22 cellular contexts compared by ENCODE assay signal in genomic region chr1:7692038-7692437, GRCh38.
A peak's percentile ranks its signal among the peaks of the same experiment; 100 is the strongest.
DNase-seq lines count a peak whose midpoint lies in the region; ATAC-seq, FAIRE-seq and TF ChIP-seq lines count a peak whose summit lies in the region.
"Had no signal": no experiment of that assay in that cellular context is flagged by ENCODE, and none has a peak within 500 bp of the region (broad histone marks: within the 10 kb centered on the region; RNA-seq: fewer than 3 reads in every experiment).

No MANE protein-coding gene starts in this region.

- peaks cover 18% of the 10 kb centered on the region for H3K27me3 Mint-ChIP-seq in neural progenitor cell (ENCODE audit: insufficient read depth, low read depth)

- no peak for TF ChIP-seq RAD21 in HepG2 (CRISPR knock-in tag; IDR thresholded peaks at IDR 0.05)

- H3K9me3 ChIP-seq in HepG2 (ENCODE audit: low read length) = peaks cover 17% of the 10 kb centered on the region
- no peaks in the 10 kb centered on the region for H3K9me3 ChIP-seq in right lobe of liver
- no peaks in the 10 kb centered on the region for H3K9me3 ChIP-seq in neural progenitor cell (ENCODE audit: low read depth)
- H3K9me3 ChIP-seq in spleen = peaks cover 0 to 24% (median 12%) of the 10 kb centered on the region in 8 donors

- no peaks in the 10 kb centered on the region for H3K36me3 ChIP-seq in HepG2 (replicated peaks in 1 of 2; ENCODE audit: control insufficient read depth in 1 of 2, insufficient read depth in 2 of 2, low read length in 2 of 2)
- no peaks in the 10 kb centered on the region for H3K36me3 ChIP-seq in right lobe of liver
- H3K36me3 ChIP-seq in neural progenitor cell = no peaks in the 10 kb centered on the region
- no peaks in the 10 kb centered on the region for H3K36me3 ChIP-seq in spleen

- H3K27me3 ChIP-seq in HepG2 (ENCODE audit: control insufficient read depth in 1 of 2, insufficient read depth in 2 of 2, low read length in 2 of 2) (peaks cover 0 to 12% of the 10 kb centered on the region in 2 experiments; a peak in 3 of 5 replicates), right lobe of liver (no peaks in the 10 kb centered on the region), neural progenitor cell (no peaks in the 10 kb centered on the region), spleen (replicated peaks in 1 of 7) (peaks cover 0 to 12% (median 0%) of the 10 kb centered on the region in 7 donors)
- H3K27me3 ChIP-seq: BLaER1 treated with 17β-estradiol and CSF1 and Interleukin-3, amounts not matched to agents 10 nM and 100 nM had no signal

- no peak overlapping the region for H3K9ac ChIP-seq in HepG2 (ENCODE audit: insufficient read depth, low read depth, low read length)
- H3K9ac ChIP-seq in neural progenitor cell = no peak overlapping the region
- H3K9ac ChIP-seq: BLaER1 treated with 17β-estradiol and CSF1 and Interleukin-3, amounts not matched to agents 10 nM and 100 nM had no signal

- POLR2A ChIA-PET in HepG2 (lab: Yijun Ruan, JAX) = interaction anchor here (0.9 to 3.0 kb wide), 3 partner anchors 11 to 13 kb away, joined by 3 to 23 read pairs (median 3); no protein-coding TSS in a partner anchor

- no peak for TF ChIP-seq EP300 in HepG2 (IDR thresholded peaks at IDR 0.05; ENCODE audit: low read depth in 2 of 2, low read length in 2 of 2)
- TF ChIP-seq EP300 in HepG2 (CRISPR knock-in tag; IDR thresholded peaks at IDR 0.05; ENCODE audit: borderline replicate concordance) = no peak

- peaks cover 23% of the 10 kb centered on the region for H3K4me1 Mint-ChIP-seq in neural progenitor cell
- H3K4me1 Mint-ChIP-seq: B cell had no signal

- no peak overlapping the region for H2AFZ ChIP-seq in HepG2 (ENCODE audit: low read length)
- no peak overlapping the region for H2AFZ ChIP-seq in neural progenitor cell (replicated peaks)

- no peak for DNase-seq in HepG2 (ENCODE audit: low spot score)
- DNase-seq in right lobe of liver = no peak
- no peak for DNase-seq in neural progenitor cell (ENCODE audit: low spot score)
- DNase-seq in spleen = peak; percentile 41
- DNase-seq in NCI-H2081 (lab: John Stamatoyannopoulos, UW) = no peak
- DNase-seq in coronary artery (ENCODE audit: low spot score) = no peak
- DNase-seq: AML-193; Caco-2; Calu3; CD4-positive, alpha-beta T cell; CD8-positive, alpha-beta T cell; DMS79 treated with DMSO at 0.1 percent for 48 hours; GF-D8 had no signal

- ATAC-seq in HepG2 (no peak), right lobe of liver (no peak)
- ATAC-seq: A549; CD8-positive, alpha-beta T cell had no signal

- TF ChIP-seq POLR2A in HepG2 (IDR thresholded peaks at IDR 0.05; ENCODE audit: insufficient read depth in 1 of 2, low read depth in 2 of 2, low read length in 2 of 2) (no peak), right lobe of liver (IDR thresholded peaks at IDR 0.05) (no peak), spleen (IDR thresholded peaks at IDR 0.05) (no peak)

- peaks cover 24% of the 10 kb centered on the region for H3K9me3 Mint-ChIP-seq in neural progenitor cell
- H3K9me3 Mint-ChIP-seq: CD4-positive, alpha-beta T cell had no signal

- no peaks in the 10 kb centered on the region for H3F3A ChIP-seq in neural progenitor cell (ENCODE audit: low read depth)

- H3K4me2 ChIP-seq in HepG2 (ENCODE audit: low read depth, low read length) (no peak overlapping the region), neural progenitor cell (no peak overlapping the region)
- H3K4me2 ChIP-seq: A549; BLaER1 treated with 17β-estradiol and CSF1 and Interleukin-3, amounts not matched to agents 10 nM and 100 nM had no signal

- BruUV-seq in HepG2 (replicated peaks; lab: Mats Ljungman, UMichigan) = no TSS peak

- H3K4me1 ChIP-seq in HepG2 (ENCODE audit: insufficient read depth, low read length) (peaks cover 54% of the 10 kb centered on the region), right lobe of liver (peaks cover 0 to 5% (median 0%) of the 10 kb centered on the region in 4 donors), neural progenitor cell (no peaks in the 10 kb centered on the region), spleen (no peaks in the 10 kb centered on the region)
- H3K4me1 ChIP-seq: A549, Caco-2 had no signal

- no peak for FAIRE-seq in HepG2 (lab: Jason Lieb, UNC)
- FAIRE-seq: A549, D721Med, G401.6, GM12891, GM19239 had no signal

- no peak overlapping the region for H3K4me3 Mint-ChIP-seq in neural progenitor cell
- H3K4me3 Mint-ChIP-seq: B cell; CD4-positive, alpha-beta T cell; CD8-positive, alpha-beta T cell had no signal

- H4K20me1 ChIP-seq in HepG2 (ENCODE audit: insufficient read depth, low read length) = no peaks in the 10 kb centered on the region
- no peaks in the 10 kb centered on the region for H4K20me1 ChIP-seq in neural progenitor cell (ENCODE audit: low read depth)
- H4K20me1 ChIP-seq: BLaER1 treated with 17β-estradiol and CSF1 and Interleukin-3, amounts not matched to agents 10 nM and 100 nM had no signal

- intact Hi-C loops in HepG2 (cut with micrococcal nuclease; ENCODE audit: unreplicated experiment) (no loop called here), right lobe of liver (cut with DNase I) (no loop called here), spleen (cut with DNase I; ENCODE audit: low total_unique reads) (no loop called here)

- TF ChIP-seq CTCF in HepG2 (CRISPR knock-in tag; IDR thresholded peaks at IDR 0.05) = no peak
- TF ChIP-seq CTCF in right lobe of liver (IDR thresholded peaks at IDR 0.05) = no peak
- no peak for TF ChIP-seq CTCF in neural progenitor cell (IDR thresholded peaks at IDR 0.05)
- TF ChIP-seq CTCF in spleen (IDR thresholded peaks at IDR 0.05 in 8 of 11, conservative IDR thresholded peaks at IDR 0.05 in 3 of 11) = no peak
- no peak for TF ChIP-seq CTCF in coronary artery (IDR thresholded peaks at IDR 0.05)

- H3K27ac Mint-ChIP-seq in neural progenitor cell = peak overlapping the region; percentile 57
- H3K27ac Mint-ChIP-seq: B cell; CD4-positive, alpha-beta T cell; CD8-positive, alpha-beta T cell had no signal

- CTCF ChIA-PET in HepG2 (lab: Yijun Ruan, JAX; ENCODE audit: low intra/inter-chr PET ratio, low total read pairs) = no interaction called here

- peaks cover 12% of the 10 kb centered on the region for H3K36me3 Mint-ChIP-seq in neural progenitor cell
- H3K36me3 Mint-ChIP-seq: CD8-positive, alpha-beta T cell had no signal

- H3K27ac ChIP-seq in HepG2 (ENCODE audit: extremely low read length, insufficient read depth, low read length) (no peak overlapping the region), right lobe of liver (no peak overlapping the region), neural progenitor cell (no peak overlapping the region), spleen (no peak overlapping the region), coronary artery (no peak overlapping the region)
- H3K27ac ChIP-seq: 22Rv1; A549; BLaER1 treated with 17β-estradiol and CSF1 and Interleukin-3, amounts not matched to agents 10 nM and 100 nM; C4-2B had no signal

- H3K4me3 ChIP-seq in HepG2 (replicated peaks in 1 of 3; ENCODE audit: insufficient read depth in 1 of 3, low read depth in 2 of 3, low read length in 3 of 3) (no peak overlapping the region), right lobe of liver (no peak overlapping the region), neural progenitor cell (no peak overlapping the region), spleen (no peak overlapping the region), coronary artery (no peak overlapping the region)
- H3K4me3 ChIP-seq: A549; BLaER1 treated with 17β-estradiol and CSF1 and Interleukin-3, amounts not matched to agents 10 nM and 100 nM had no signal

- H3K79me2 ChIP-seq in HepG2 (ENCODE audit: insufficient read depth, low read length) (no peaks in the 10 kb centered on the region), neural progenitor cell (ENCODE audit: low read depth) (no peaks in the 10 kb centered on the region)

- in situ Hi-C loops in HepG2 (cut with HindIII; ENCODE audit: extremely low pct_ligation_motif_present, low pct_unique_long_range_greater_than_20kb) = no loop called here

- WGBS in HepG2 (ENCODE audit: low lambda C conversion rate) = 96% methylated on average over 1 of the region's 3 CpGs
- 86% methylated on average over 1 of the region's 3 CpGs for WGBS in right lobe of liver (ENCODE audit: insufficient coverage, low coverage, low lambda C conversion rate, missing lambda C conversion rate)
- 79 to 88% (median 80%) methylated on average over 3 of the region's 3 CpGs for WGBS in spleen, 5 donors

TF ChIP-seq in HepG2, 621 proteins besides CTCF, POLR2A, EP300 and RAD21 (continues in another document):
- no peak for TF ChIP-seq ADNP (CRISPR knock-in tag; IDR thresholded peaks at IDR 0.05)
- peak; percentile 55 for TF ChIP-seq HNF4A (CRISPR knock-in tag; IDR thresholded peaks at IDR 0.05)
- no peak for TF ChIP-seq PHF21A (CRISPR knock-in tag; IDR thresholded peaks at IDR 0.05)
- no peak for TF ChIP-seq LCORL (IDR thresholded peaks at IDR 0.05)
- 0 out of 2 replicates have a peak, but pooled peaks have one; percentile 29 for TF ChIP-seq LCORL (CRISPR knock-in tag; IDR thresholded peaks at IDR 0.05)
- TF ChIP-seq, protein P1, sequence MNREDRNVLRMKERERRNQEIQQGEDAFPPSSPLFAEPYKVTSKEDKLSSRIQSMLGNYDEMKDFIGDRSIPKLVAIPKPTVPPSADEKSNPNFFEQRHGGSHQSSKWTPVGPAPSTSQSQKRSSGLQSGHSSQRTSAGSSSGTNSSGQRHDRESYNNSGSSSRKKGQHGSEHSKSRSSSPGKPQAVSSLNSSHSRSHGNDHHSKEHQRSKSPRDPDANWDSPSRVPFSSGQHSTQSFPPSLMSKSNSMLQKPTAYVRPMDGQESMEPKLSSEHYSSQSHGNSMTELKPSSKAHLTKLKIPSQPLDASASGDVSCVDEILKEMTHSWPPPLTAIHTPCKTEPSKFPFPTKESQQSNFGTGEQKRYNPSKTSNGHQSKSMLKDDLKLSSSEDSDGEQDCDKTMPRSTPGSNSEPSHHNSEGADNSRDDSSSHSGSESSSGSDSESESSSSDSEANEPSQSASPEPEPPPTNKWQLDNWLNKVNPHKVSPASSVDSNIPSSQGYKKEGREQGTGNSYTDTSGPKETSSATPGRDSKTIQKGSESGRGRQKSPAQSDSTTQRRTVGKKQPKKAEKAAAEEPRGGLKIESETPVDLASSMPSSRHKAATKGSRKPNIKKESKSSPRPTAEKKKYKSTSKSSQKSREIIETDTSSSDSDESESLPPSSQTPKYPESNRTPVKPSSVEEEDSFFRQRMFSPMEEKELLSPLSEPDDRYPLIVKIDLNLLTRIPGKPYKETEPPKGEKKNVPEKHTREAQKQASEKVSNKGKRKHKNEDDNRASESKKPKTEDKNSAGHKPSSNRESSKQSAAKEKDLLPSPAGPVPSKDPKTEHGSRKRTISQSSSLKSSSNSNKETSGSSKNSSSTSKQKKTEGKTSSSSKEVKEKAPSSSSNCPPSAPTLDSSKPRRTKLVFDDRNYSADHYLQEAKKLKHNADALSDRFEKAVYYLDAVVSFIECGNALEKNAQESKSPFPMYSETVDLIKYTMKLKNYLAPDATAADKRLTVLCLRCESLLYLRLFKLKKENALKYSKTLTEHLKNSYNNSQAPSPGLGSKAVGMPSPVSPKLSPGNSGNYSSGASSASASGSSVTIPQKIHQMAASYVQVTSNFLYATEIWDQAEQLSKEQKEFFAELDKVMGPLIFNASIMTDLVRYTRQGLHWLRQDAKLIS (CRISPR knock-in tag; IDR thresholded peaks at IDR 0.05) = no peak
- 0 out of 2 replicates have a peak, but pooled peaks have one; percentile 9 for TF ChIP-seq HNF4G (IDR thresholded peaks at IDR 0.05; ENCODE audit: borderline replicate concordance, low read depth, low read length)
- no peak for TF ChIP-seq HNF4G (CRISPR knock-in tag; IDR thresholded peaks at IDR 0.05; ENCODE audit: borderline replicate concordance, low read depth)
